Comparison of ENCODE assay signal across 8 cellular contexts in genomic region chr13:26052136-26052736, GRCh38. TPM values are rescaled to one million over a fixed set of nuclear protein-coding genes. Genes with fewer than 3 reads are reported as not detected.
DNase-seq lines count a peak whose midpoint lies in the region; ATAC-seq and TF ChIP-seq lines count a peak whose summit lies in the region.

No MANE protein-coding gene starts in this region.

- no peak for ATAC-seq in activated T-cell treated with anti-CD3 and anti-CD28 coated beads, Interleukin-2, amount 50 U/mL, for 4 hours
- ATAC-seq in memory B cell (ENCODE audit: low read depth) (no peak), GM21381 (IDR thresholded peaks at IDR 0.05; ENCODE audit: unreplicated experiment) (no peak), GM18498 (IDR thresholded peaks at IDR 0.05; ENCODE audit: unreplicated experiment) (no peak)

- no peaks in the 10 kb centered on the region for H3K36me3 Mint-ChIP-seq in activated T-cell treated with anti-CD3 and anti-CD28 coated beads, Interleukin-2, amount 50 U/mL, for 4 hours (ENCODE audit: insufficient read depth)
- no peaks in the 10 kb centered on the region for H3K36me3 Mint-ChIP-seq in memory B cell

- no peak overlapping the region for H3K27ac Mint-ChIP-seq in memory B cell

- peak overlapping the region; percentile 72 for H3K4me3 ChIP-seq in adipocyte (ENCODE audit: low read length)
- peak overlapping the region in 1 of 3 donors; percentile 57 for H3K4me3 ChIP-seq in thyroid gland (replicated peaks in 1 of 3)

- H3K36me3 ChIP-seq in adipocyte (ENCODE audit: control insufficient read depth, insufficient read depth, low read length, severe bottlenecking) (no peaks in the 10 kb centered on the region), thyroid gland (no peaks in the 10 kb centered on the region)

- no peaks in the 10 kb centered on the region for H3K9me3 Mint-ChIP-seq in activated T-cell treated with anti-CD3 and anti-CD28 coated beads, Interleukin-2, amount 50 U/mL, for 4 hours
- H3K9me3 Mint-ChIP-seq in memory B cell, result no peaks in the 10 kb centered on the region

- intact Hi-C loops in thyroid gland (cut with DNase I), result no loop called here

- peaks cover 54% of the 10 kb centered on the region for H3K27me3 ChIP-seq in adipocyte (replicated peaks; ENCODE audit: control insufficient read depth, insufficient read depth, low read length)
- no peaks in the 10 kb centered on the region for H3K27me3 ChIP-seq in thyroid gland

- DNase-seq in activated T-cell treated with anti-CD3 and anti-CD28 coated beads, Interleukin-2, amount 50 U/mL, for 4 hours, result no peak
- DNase-seq in activated T-cell treated with anti-CD3 and anti-CD28 coated beads for 4 hours, result no peak
- DNase-seq in adipocyte (ENCODE audit: low read depth), result no peak
- DNase-seq in memory B cell (ENCODE audit: low spot score in 2 of 2), result no peak
- peak; percentile 71 to 80 for DNase-seq in thyroid gland
- no peak for DNase-seq in NCI-H1694 treated with DMSO at 0.1 percent for 48 hours (lab: John Stamatoyannopoulos, UW)

- H3K27me3 Mint-ChIP-seq in activated T-cell treated with anti-CD3 and anti-CD28 coated beads, Interleukin-2, amount 50 U/mL, for 4 hours (ENCODE audit: low read depth), result peaks cover 34% of the 10 kb centered on the region
- H3K27me3 Mint-ChIP-seq in memory B cell, result peaks cover 19% of the 10 kb centered on the region

- H3K4me1 ChIP-seq in adipocyte (ENCODE audit: control insufficient read depth, insufficient read depth, low read length), result peaks cover 3% of the 10 kb centered on the region
- peaks cover 15 to 17% of the 10 kb centered on the region in 2 donors for H3K4me1 ChIP-seq in thyroid gland

- H3K9me3 ChIP-seq in adipocyte (ENCODE audit: control insufficient read depth, low read length) (no peaks in the 10 kb centered on the region), thyroid gland (no peaks in the 10 kb centered on the region)

- H3K4me1 Mint-ChIP-seq in activated T-cell treated with anti-CD3 and anti-CD28 coated beads, Interleukin-2, amount 50 U/mL, for 4 hours (ENCODE audit: low read depth), result peaks cover 12% of the 10 kb centered on the region
- H3K4me1 Mint-ChIP-seq in memory B cell, result no peaks in the 10 kb centered on the region

- 35 to 48% methylated on average over 17 to 18 of the region's 18 CpGs for WGBS in thyroid gland, 2 donors

- H3K9ac ChIP-seq in adipocyte (ENCODE audit: low read length), result no peak overlapping the region

- TF ChIP-seq POLR2A in thyroid gland (IDR thresholded peaks at IDR 0.05), result no peak

- H3K27ac ChIP-seq in thyroid gland, result peak overlapping the region in 2 of 3 donors; percentile 94

- peak overlapping the region; percentile 55 for H3K4me3 Mint-ChIP-seq in activated T-cell treated with anti-CD3 and anti-CD28 coated beads, Interleukin-2, amount 50 U/mL, for 4 hours
- peak overlapping the region; percentile 39 for H3K4me3 Mint-ChIP-seq in memory B cell

- TF ChIP-seq CTCF in thyroid gland (IDR thresholded peaks at IDR 0.05), result no peak

RNA-seq across cellular contexts. Expression of gene SHISA2, which starts 0.4 kb away (rescaled TPM):
- under 1 TPM; 0.15 to 0.79 (median 0.45) TPM for total RNA-seq in activated T-cell treated with anti-CD3 and anti-CD28 coated beads, Interleukin-2, amount 50 U/mL, for 4 hours
- 100 to 1,000 TPM in 1 of 4 donors, 10 to 100 TPM in 3; 47.4 to 124 (median 79.8) TPM for total RNA-seq in thyroid gland

Comparison
In these comparisons a context has a peak if more than half of its experiments do, and no peak if none do; other contexts are left out.
1. DNase-seq: peak in thyroid gland (2 of 2); none in activated T-cell treated with anti-CD3 and anti-CD28 coated beads, Interleukin-2, amount 50 U/mL, for 4 hours (single experiment), activated T-cell treated with anti-CD3 and anti-CD28 coated beads for 4 hours (single experiment), adipocyte (single experiment), memory B cell (0 of 2) and NCI-H1694 treated with DMSO at 0.1 percent for 48 hours (single experiment).
2. RNA of gene SHISA2, which starts 0.4 kb away (total RNA-seq): 47.4 to 124 TPM in thyroid gland; 0.15 to 0.79 TPM in activated T-cell treated with anti-CD3 and anti-CD28 coated beads, Interleukin-2, amount 50 U/mL, for 4 hours; every median in the first group is over 10 times any median in the second.